18 cellular contexts compared by ENCODE assay signal in genomic region chr3:177013681-177014280, GRCh38.
"Had no signal": no experiment of that assay in that cellular context is flagged by ENCODE, and none has a peak within 500 bp of the region (broad histone marks: within the 10 kb centered on the region; RNA-seq: fewer than 3 reads in every experiment).

No MANE protein-coding gene starts in this region.

- H3K9me3 Mint-ChIP-seq: activated CD4-positive, alpha-beta memory T cell treated with anti-CD3 and anti-CD28 coated beads, Interleukin-2, amount 10 ng/mL, durations not matched to agents 7 days and 5 days; natural killer cell had no signal

- DNase-seq: activated CD4-positive, alpha-beta memory T cell treated with anti-CD3 and anti-CD28 coated beads, Interleukin-2, amount 10 ng/mL, durations not matched to agents 7 days and 5 days; activated CD4-positive, alpha-beta T cell treated with anti-CD3 and anti-CD28 coated beads for 48 hours; activated CD4-positive, CD25-positive, alpha-beta regulatory T cell; activated CD8-positive, alpha-beta memory T cell treated with anti-CD3 and anti-CD28 coated beads, Interleukin-2, amount 10 ng/mL, durations not matched to agents 7 days and 5 days; amniotic stem cell; effector memory CD8-positive, alpha-beta T cell; foreskin fibroblast; lower lobe of right lung; natural killer cell; posterior cingulate gyrus; stimulated activated CD4-positive, alpha-beta T cell treated with anti-CD3 and anti-CD28 coated beads, Interleukin-2, amount 100 ng/mL, for 24 hours; stimulated activated naive CD4-positive, alpha-beta T cell treated with Interleukin-2 at 50 U/mL for 16 hours; substantia nigra had no signal

- ATAC-seq: activated CD8-positive, alpha-beta memory T cell treated with anti-CD3 and anti-CD28 coated beads, Interleukin-2, amount 10 ng/mL, durations not matched to agents 7 days and 5 days; effector memory CD8-positive, alpha-beta T cell; lower lobe of right lung; natural killer cell had no signal

- H3K9me3 ChIP-seq: lower lobe of right lung, tibial nerve had no signal

- H3K27me3 Mint-ChIP-seq: activated CD4-positive, alpha-beta memory T cell treated with anti-CD3 and anti-CD28 coated beads, Interleukin-2, amount 10 ng/mL, durations not matched to agents 7 days and 5 days; activated CD8-positive, alpha-beta memory T cell treated with anti-CD3 and anti-CD28 coated beads, Interleukin-2, amount 10 ng/mL, durations not matched to agents 7 days and 5 days; activated naive CD8-positive, alpha-beta T cell; effector memory CD8-positive, alpha-beta T cell had no signal

- H3K27me3 ChIP-seq: cardiac muscle cell, hepatocyte, tibial nerve had no signal

- H3K4me2 ChIP-seq: hepatocyte had no signal

- H3K4me3 ChIP-seq: cardiac muscle cell, hepatocyte, lower lobe of right lung, tibial nerve had no signal

- H3K27ac ChIP-seq: cardiac muscle cell, epithelial cell of prostate, hepatocyte, lower lobe of right lung, tibial nerve had no signal

- H3K79me2 ChIP-seq: hepatocyte had no signal

- H3K4me1 ChIP-seq: lower lobe of right lung, tibial nerve had no signal

- H3K4me3 Mint-ChIP-seq: activated CD4-positive, alpha-beta memory T cell treated with anti-CD3 and anti-CD28 coated beads, Interleukin-2, amount 10 ng/mL, durations not matched to agents 7 days and 5 days; activated CD8-positive, alpha-beta memory T cell treated with anti-CD3 and anti-CD28 coated beads, Interleukin-2, amount 10 ng/mL, durations not matched to agents 7 days and 5 days; activated naive CD8-positive, alpha-beta T cell; effector memory CD8-positive, alpha-beta T cell; natural killer cell had no signal

- H3K36me3 ChIP-seq: lower lobe of right lung had no signal

- H3K27ac Mint-ChIP-seq: activated CD4-positive, alpha-beta memory T cell treated with anti-CD3 and anti-CD28 coated beads, Interleukin-2, amount 10 ng/mL, durations not matched to agents 7 days and 5 days; activated CD8-positive, alpha-beta memory T cell treated with anti-CD3 and anti-CD28 coated beads, Interleukin-2, amount 10 ng/mL, durations not matched to agents 7 days and 5 days; activated naive CD8-positive, alpha-beta T cell; natural killer cell had no signal

- H3K4me1 Mint-ChIP-seq: activated CD4-positive, alpha-beta memory T cell treated with anti-CD3 and anti-CD28 coated beads, Interleukin-2, amount 10 ng/mL, durations not matched to agents 7 days and 5 days; activated CD8-positive, alpha-beta memory T cell treated with anti-CD3 and anti-CD28 coated beads, Interleukin-2, amount 10 ng/mL, durations not matched to agents 7 days and 5 days had no signal

- H3K36me3 Mint-ChIP-seq: natural killer cell had no signal
